Comparison of ENCODE assay signal across 6 cellular contexts in the genomic region with DNA sequence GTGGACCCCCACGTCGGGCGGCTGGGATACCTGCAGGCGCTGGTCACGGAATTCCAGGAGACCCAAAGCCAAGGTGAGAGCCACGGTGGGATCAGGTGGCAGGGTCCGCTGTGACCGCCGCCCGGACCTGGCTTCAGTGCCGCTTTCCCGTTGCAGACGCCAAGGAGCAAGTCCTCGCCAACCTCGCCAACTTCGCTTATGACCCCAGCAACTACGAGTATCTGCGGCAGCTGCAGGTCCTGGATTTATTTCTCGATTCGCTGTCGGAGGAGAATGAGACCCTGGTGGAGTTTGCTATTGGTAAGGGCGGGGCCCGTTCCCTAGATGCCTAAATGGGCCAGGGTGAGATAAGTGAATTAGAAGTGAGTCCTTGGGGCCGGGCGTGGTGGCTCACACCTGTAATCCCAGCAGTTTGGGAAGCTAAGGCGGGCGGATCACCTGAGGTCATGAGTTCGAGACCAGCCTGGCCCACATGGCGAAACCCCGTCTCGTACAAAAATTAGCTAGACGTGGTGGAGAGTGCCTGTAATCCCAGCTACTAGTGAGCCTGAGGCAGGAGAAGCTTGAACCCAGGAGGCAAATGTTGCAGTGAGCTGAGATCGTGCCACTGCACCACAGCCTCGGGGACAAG. TPM values are rescaled to one million over a fixed set of nuclear protein-coding genes. Genes with fewer than 3 reads are reported as not detected.
DNase-seq lines count a peak whose midpoint lies in the region; TF ChIP-seq lines count a peak whose summit lies in the region.

No MANE protein-coding gene starts in this region.

- no peaks in the 10 kb centered on the region for H3K36me3 ChIP-seq in GM06990 (ENCODE audit: control insufficient read depth, insufficient read depth, low read length)

- no peaks in the 10 kb centered on the region for H3K27me3 ChIP-seq in GM06990 (replicated peaks; ENCODE audit: control insufficient read depth, insufficient read depth, low read length)

- no peak for TF ChIP-seq CTCF in GM06990 (IDR thresholded peaks at IDR 0.05; ENCODE audit: insufficient read depth, low read length, poor library complexity, severe bottlenecking)
- no peak for TF ChIP-seq CTCF in VCaP (conservative IDR thresholded peaks at IDR 0.05)

- peak overlapping the region; percentile 81 for H3K27ac ChIP-seq in VCaP

- DNase-seq in GM06990 (ENCODE audit: extremely low read depth, insufficient read length): no peak
- peak; percentile 28 for DNase-seq in kidney tubule cell (ENCODE audit: low spot score)
- DNase-seq in NCI-H187 (lab: John Stamatoyannopoulos, UW): no peak
- DNase-seq in mucosa of gallbladder (ENCODE audit: low spot score): no peak
- no peak for DNase-seq in putamen (ENCODE audit: low spot score)

- peak overlapping the region; percentile 90 for H3K4me3 ChIP-seq in GM06990 (replicated peaks; ENCODE audit: low read depth, low read length)

RNA-seq across cellular contexts. Expression of a gene that starts 0.7 kb away (rescaled TPM):
- 20.2 TPM for total RNA-seq in mucosa of gallbladder

RNA-seq across cellular contexts. Expression of a gene that starts 21.1 kb away (rescaled TPM):
- 50.0 TPM for total RNA-seq in mucosa of gallbladder

RNA-seq across cellular contexts. Expression of a gene that starts 22.7 kb away (rescaled TPM):
- 19.9 TPM for total RNA-seq in mucosa of gallbladder

RNA-seq across cellular contexts. Expression of a gene that starts 43.9 kb away (rescaled TPM):
- total RNA-seq in mucosa of gallbladder: 183 TPM
